ENCODE assay signal across 3 cellular contexts in the genomic region with DNA sequence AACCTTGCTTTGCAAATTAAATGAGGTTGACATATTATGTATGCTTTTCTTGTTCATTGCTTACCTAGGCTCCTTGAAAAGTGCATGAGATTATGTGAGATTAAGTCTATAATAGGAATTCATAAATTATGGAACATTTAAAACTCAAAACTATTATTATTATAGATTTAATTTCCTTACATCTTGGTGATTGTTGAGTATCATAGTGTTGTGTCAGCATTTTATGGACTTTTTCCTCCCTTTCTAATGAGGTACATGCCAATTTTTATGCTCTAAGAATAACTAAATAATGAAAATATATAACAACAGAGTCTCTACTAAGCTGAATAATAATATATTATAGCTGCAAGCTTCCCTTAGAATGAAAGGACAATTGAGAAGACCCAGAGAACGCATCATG.
TF ChIP-seq lines count a peak whose summit lies in the region.

No MANE protein-coding gene starts in this region.

TF ChIP-seq in A549, 52 proteins besides CTCF, POLR2A, EP300 and RAD21:
- TF ChIP-seq USF2 (IDR thresholded peaks at IDR 0.05) (no peak), HES2 (IDR thresholded peaks at IDR 0.05) (no peak), MAFK (IDR thresholded peaks at IDR 0.05; ENCODE audit: partially characterized antibody) (peak; percentile 35), CEBPB (IDR thresholded peaks at IDR 0.05) (no peak), KDM1A (IDR thresholded peaks at IDR 0.05; ENCODE audit: low read depth) (no peak)
TF ChIP-seq in A549: peak in this region for 1.

TF ChIP-seq in IMR-90, 13 proteins besides CTCF, POLR2A, EP300 and RAD21:
- TF ChIP-seq FOS (IDR thresholded peaks at IDR 0.05; ENCODE audit: low read depth, low read length) (no peak), MAZ (IDR thresholded peaks at IDR 0.05; ENCODE audit: borderline replicate concordance, low read depth, low read length) (no peak), MAFK (IDR thresholded peaks at IDR 0.05; ENCODE audit: low read depth, low read length) (peak; percentile 84), NFE2L2 (IDR thresholded peaks at IDR 0.05; ENCODE audit: low read depth, low read length) (no peak)

TF ChIP-seq in H1, 55 proteins besides CTCF, POLR2A, EP300 and RAD21:
- TF ChIP-seq CBX5 (IDR thresholded peaks at IDR 0.05; ENCODE audit: low read depth, low read length) (no peak), MAFK (IDR thresholded peaks at IDR 0.05; ENCODE audit: low read depth, low read length) (peak; percentile 53; the same call in 1 of the 2 replicates)
